In genomic region chr18:62584241-62585120, GRCh38 we compare ENCODE assay signal across 8 cellular contexts.
DNase-seq lines count a peak whose midpoint lies in the region; ATAC-seq and TF ChIP-seq lines count a peak whose summit lies in the region.

No MANE protein-coding gene starts in this region.

- TF ChIP-seq CTCF in Panc1 (IDR thresholded peaks at IDR 0.05) (peak; percentile 82), fibroblast of pulmonary artery (IDR thresholded peaks at IDR 0.05; ENCODE audit: low read length, missing control alignments) (peak; percentile 99), neural progenitor cell (IDR thresholded peaks at IDR 0.05) (peak; percentile 93), stomach (IDR thresholded peaks at IDR 0.05) (peak in 6 of 7 experiments; percentile 42 to 99 (median 96))

- H3K4me1 ChIP-seq in Panc1 (ENCODE audit: control insufficient read depth, insufficient read depth, low read length) (peaks cover 4% of the 10 kb centered on the region), neural progenitor cell (peaks cover 5% of the 10 kb centered on the region), stomach (peaks cover 11 to 25% (median 18%) of the 10 kb centered on the region in 4 donors)

- H2AFZ ChIP-seq in neural progenitor cell (replicated peaks): peak overlapping the region; percentile 96

- CTCF ChIA-PET in Panc1 (lab: Charles Lee): no interaction called here

- ATAC-seq in GM21576 (IDR thresholded peaks at IDR 0.05; ENCODE audit: unreplicated experiment): peak; percentile 86
- peak; percentile 91 for ATAC-seq in Panc1

- H3K9ac ChIP-seq in neural progenitor cell: no peak overlapping the region

- peaks cover 10% of the 10 kb centered on the region for H3K36me3 Mint-ChIP-seq in neural progenitor cell

- H3F3A ChIP-seq in neural progenitor cell (ENCODE audit: low read depth): no peaks in the 10 kb centered on the region

- peaks cover 6% of the 10 kb centered on the region for H3K27me3 Mint-ChIP-seq in neural progenitor cell (ENCODE audit: insufficient read depth, low read depth)

- H4K20me1 ChIP-seq in neural progenitor cell (ENCODE audit: low read depth): no peaks in the 10 kb centered on the region

- WGBS in stomach, 5 donors: 33 to 38% (median 37%) methylated on average over 23 of the region's 23 CpGs

- no peak for TF ChIP-seq EP300 in stomach (IDR thresholded peaks at IDR 0.05)

- H3K4me1 Mint-ChIP-seq in neural progenitor cell: peaks cover 24% of the 10 kb centered on the region

- DNase-seq in DMS79 treated with DMSO at 0.1 percent for 48 hours (lab: John Stamatoyannopoulos, UW) (peak; percentile 83), Panc1 (ENCODE audit: low read depth, low spot score) (peak; percentile 76), fibroblast of pulmonary artery (ENCODE audit: low read depth) (peak; percentile 93), neural progenitor cell (ENCODE audit: low spot score) (peak; percentile 93), stomach (peak; percentile 83)
- peak; percentile 89 for DNase-seq in Jurkat, Clone E6-1 (ENCODE audit: low read depth, low spot score)
- peak; percentile 55 to 65 for DNase-seq in activated T-helper 1 cell treated with anti-CD3 and anti-CD28 coated beads, Interleukin-2, amount 50 U/mL, for 16 hours (ENCODE audit: low read depth in 1 of 2, low spot score in 1 of 2)

- no peaks in the 10 kb centered on the region for H3K36me3 ChIP-seq in Panc1 (ENCODE audit: control insufficient read depth, insufficient read depth, low read length)
- H3K36me3 ChIP-seq in neural progenitor cell: no peaks in the 10 kb centered on the region
- H3K36me3 ChIP-seq in stomach: peaks cover 0 to 17% (median 9%) of the 10 kb centered on the region in 4 donors

- POLR2A ChIA-PET in Panc1 (lab: Charles Lee): no interaction called here

- BruUV-seq in Panc1 (replicated peaks; lab: Mats Ljungman, UMichigan): no TSS peak

- H3K4me2 ChIP-seq in neural progenitor cell: peak overlapping the region; percentile 62

- H3K27me3 ChIP-seq in Panc1 (ENCODE audit: control insufficient read depth, insufficient read depth, low read length): no peaks in the 10 kb centered on the region
- no peaks in the 10 kb centered on the region for H3K27me3 ChIP-seq in neural progenitor cell
- H3K27me3 ChIP-seq in stomach: no peaks in the 10 kb centered on the region

- peak overlapping the region; percentile 32 for H3K4me3 ChIP-seq in Jurkat, Clone E6-1 (ENCODE audit: low read length)
- H3K4me3 ChIP-seq in Panc1 (ENCODE audit: low read depth in 2 of 2, low read length in 2 of 2): no peak overlapping the region
- H3K4me3 ChIP-seq in fibroblast of pulmonary artery (replicated peaks; ENCODE audit: low read depth, low read length): peak overlapping the region; percentile 12
- no peak overlapping the region for H3K4me3 ChIP-seq in neural progenitor cell
- H3K4me3 ChIP-seq in stomach: peak overlapping the region in 1 of 4 donors; percentile 5

- peaks cover 3% of the 10 kb centered on the region for H3K9me3 Mint-ChIP-seq in neural progenitor cell

- intact Hi-C loops in Panc1 (cut with micrococcal nuclease; ENCODE audit: unreplicated experiment): loop anchor here (2.0 to 5.0 kb wide), 2 partner anchors 160 to 402 kb away; no protein-coding TSS in a partner anchor
- intact Hi-C loops in stomach (cut with DNase I; ENCODE audit: low total_unique reads): loop anchor here (10.0 kb wide), 1 partner anchor 400 kb away; no protein-coding TSS in a partner anchor

- H3K4me3 Mint-ChIP-seq in neural progenitor cell: peak overlapping the region; percentile 57

- no peak for TF ChIP-seq POLR2A in stomach (IDR thresholded peaks at IDR 0.05)

- H3K27ac ChIP-seq in Panc1 (ENCODE audit: low read length): no peak overlapping the region
- no peak overlapping the region for H3K27ac ChIP-seq in neural progenitor cell
- H3K27ac ChIP-seq in stomach: peak overlapping the region in 3 of 5 donors; percentile 16 to 59 (median 21)

- H3K27ac Mint-ChIP-seq in neural progenitor cell: peak overlapping the region; percentile 47

- no peaks in the 10 kb centered on the region for H3K79me2 ChIP-seq in neural progenitor cell (ENCODE audit: low read depth)

- no peaks in the 10 kb centered on the region for H3K9me3 ChIP-seq in Panc1 (ENCODE audit: control insufficient read depth, insufficient read depth, low read depth, low read length)
- no peaks in the 10 kb centered on the region for H3K9me3 ChIP-seq in neural progenitor cell (ENCODE audit: low read depth)
- H3K9me3 ChIP-seq in stomach: no peaks in the 10 kb centered on the region

- in situ Hi-C loops in Panc1 (cut with HindIII; ENCODE audit: low pct_unique_long_range_greater_than_20kb, low sequenced_read_pairs): no loop called here

Comparison
In these comparisons a context has a peak if more than half of its experiments do, and no peak if none do; other contexts are left out.
1. H3K4me3 ChIP-seq: peak in Jurkat, Clone E6-1 (single experiment) and fibroblast of pulmonary artery (single experiment); none in Panc1 (0 of 2) and neural progenitor cell (single experiment).
2. H3K27ac ChIP-seq: peak in stomach (3 of 5); none in Panc1 (single experiment) and neural progenitor cell (single experiment).
3. Peak in every context shown above with its lines, with median percentiles within 50 percentile points of each other: DNase-seq and CTCF ChIP-seq.